In the genomic region with DNA sequence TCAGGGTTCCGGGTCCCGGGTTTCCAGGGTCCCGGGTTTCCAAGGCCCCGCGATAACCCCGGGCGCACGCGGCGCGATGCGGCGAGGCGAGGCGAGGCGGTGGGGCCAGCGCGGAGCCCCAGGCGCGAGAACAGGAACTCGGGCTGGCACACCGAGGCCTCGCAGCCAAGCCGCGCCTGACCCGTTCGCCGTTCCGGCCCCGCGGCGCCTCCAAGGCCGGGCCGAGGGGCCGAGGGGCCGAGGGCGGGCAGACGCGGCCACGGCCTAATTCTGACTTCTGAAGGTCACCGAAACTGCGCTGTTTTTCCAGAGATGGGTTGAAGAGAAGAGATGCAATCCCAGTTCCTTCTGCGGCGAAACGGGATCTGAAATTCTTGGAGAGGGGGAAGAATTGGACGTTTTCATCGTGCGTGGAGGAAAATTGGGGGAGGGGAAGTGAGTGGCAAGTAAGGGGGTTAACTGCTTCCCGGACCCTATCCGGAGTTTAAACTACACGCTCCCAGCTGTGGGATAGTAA, we compare ENCODE assay signal across 13 cellular contexts. TPM values are rescaled to one million over a fixed set of nuclear protein-coding genes. Genes with fewer than 3 reads are reported as not detected.
DNase-seq lines count a peak whose midpoint lies in the region; ATAC-seq, FAIRE-seq and TF ChIP-seq lines count a peak whose summit lies in the region.
"Had no signal": no experiment of that assay in that cellular context is flagged by ENCODE, and none has a peak within 500 bp of the region (broad histone marks: within the 10 kb centered on the region; RNA-seq: fewer than 3 reads in every experiment).

No MANE protein-coding gene starts in this region.

- peaks cover 5% of the 10 kb centered on the region; the same call in 1 of the 2 replicates for H3K4me1 ChIP-seq in HUES64 (ENCODE audit: insufficient read depth, low read length)
- peaks cover 2 to 7% (median 4%) of the 10 kb centered on the region in 4 experiments for H3K4me1 ChIP-seq in H1 (replicated peaks in 1 of 4; ENCODE audit: control insufficient read depth in 3 of 4, insufficient read depth in 4 of 4, low read length in 3 of 4)

- H3K27me3 Mint-ChIP-seq in nephron progenitor cell (ENCODE audit: low read depth, poor library complexity) = peaks cover 91% of the 10 kb centered on the region

- H3K79me1 ChIP-seq in H1 (ENCODE audit: low read depth, low read length) = no peaks in the 10 kb centered on the region

- no peak overlapping the region for H3K56ac ChIP-seq in H1 (replicated peaks; ENCODE audit: insufficient read length, low read depth, low read length)

- H4K5ac ChIP-seq in H1 (ENCODE audit: insufficient read length, low read depth, low read length) = no peak overlapping the region

- no peak overlapping the region for H3K18ac ChIP-seq in H1 (ENCODE audit: extremely low read depth, low read length)

- no peak for TF ChIP-seq CTCF in AG04449 (IDR thresholded peaks at IDR 0.05; ENCODE audit: insufficient read depth, low read length, missing control alignments)
- TF ChIP-seq CTCF in H1 (IDR thresholded peaks at IDR 0.05; ENCODE audit: control extremely low read depth in 1 of 3, insufficient read depth in 1 of 3, low read depth in 1 of 3, low read length in 3 of 3) = no peak
- no peak for TF ChIP-seq CTCF in nephron progenitor cell (IDR thresholded peaks at IDR 0.05)

- no peak overlapping the region for H2AK5ac ChIP-seq in H1 (ENCODE audit: low read depth, low read length)

- no peak overlapping the region for H4K91ac ChIP-seq in H1 (replicated peaks; ENCODE audit: insufficient read length, low read length)

- peak overlapping the region; percentile 68; the same call in 1 of the 2 replicates for H2BK20ac ChIP-seq in H1 (ENCODE audit: low read length)

- peak overlapping the region; percentile 74 to 79 for H3K4me2 ChIP-seq in H1 (ENCODE audit: insufficient read depth in 1 of 2, low read depth in 2 of 2, low read length in 2 of 2)

- no peak overlapping the region for H2BK5ac ChIP-seq in H1 (ENCODE audit: low read depth, low read length)

- no peak for TF ChIP-seq EP300 in H1 (IDR thresholded peaks at IDR 0.05; ENCODE audit: borderline replicate concordance in 1 of 2, low read depth in 2 of 2, low read length in 2 of 2)

- H3K9me3 ChIP-seq in HUES64 (ENCODE audit: insufficient read depth, low read depth, low read length) (no peaks in the 10 kb centered on the region), H1 (ENCODE audit: insufficient read depth in 2 of 2, low read depth in 1 of 2, low read length in 1 of 2) (peaks cover 0 to 3% of the 10 kb centered on the region in 2 experiments; a peak in 1 of 4 replicates)
- H3K9me3 ChIP-seq: uterus had no signal

- no peak overlapping the region for H2BK15ac ChIP-seq in H1 (ENCODE audit: low read length)

- CTCF ChIA-PET in AG04449 (lab: Yijun Ruan, JAX) (no interaction called here), H1 (lab: Charles Lee; ENCODE audit: partially characterized antibody) (interaction anchor here (1.7 to 2.4 kb wide), 2 partner anchors 29 to 295 kb away, joined by 3 to 9 read pairs; no protein-coding TSS in a partner anchor)

- TF ChIP-seq POLR2A in H1 (IDR thresholded peaks at IDR 0.05; ENCODE audit: control extremely low read depth in 1 of 2, low read depth in 2 of 2, low read length in 2 of 2) = no peak

- no peak overlapping the region for H3K27ac ChIP-seq in HUES64 (ENCODE audit: low read depth, low read length)
- H3K27ac ChIP-seq in H1 (ENCODE audit: low read depth, low read length) = no peak overlapping the region
- H3K27ac ChIP-seq: uterus had no signal

- no peak overlapping the region for H3K14ac ChIP-seq in H1 (ENCODE audit: insufficient read length)

- H3K36me3 ChIP-seq in HUES64 (ENCODE audit: insufficient read depth, low read length) (no peaks in the 10 kb centered on the region), H1 (ENCODE audit: control insufficient read depth in 2 of 4, insufficient read depth in 4 of 4, low read length in 3 of 4) (no peaks in the 10 kb centered on the region)
- H3K36me3 ChIP-seq: uterus had no signal

- no peak overlapping the region for H4K8ac ChIP-seq in H1 (ENCODE audit: extremely low read depth, insufficient read depth, low read length)

- POLR2A ChIA-PET in AG04449 (lab: Yijun Ruan, JAX) (interaction anchor here (1.0 kb wide), 1 partner anchor 11 kb away, joined by 4 read pairs; no protein-coding TSS in a partner anchor), H1 (lab: Charles Lee; ENCODE audit: partially characterized antibody) (interaction anchor here (1.0 to 1.3 kb wide), 3 partner anchors 13 to 26 kb away, joined by 4 to 5 read pairs (median 4); no protein-coding TSS in a partner anchor)

- peaks cover 14% of the 10 kb centered on the region for H3K9me3 Mint-ChIP-seq in nephron progenitor cell

- FAIRE-seq in H1 (lab: Jason Lieb, UNC) = no peak

- H3K23ac ChIP-seq in H1 (ENCODE audit: insufficient read length) = no peak overlapping the region

- H3K27me3 ChIP-seq in HUES64 (ENCODE audit: insufficient read depth, low read length) (peaks cover 100% of the 10 kb centered on the region), H1 (replicated peaks in 1 of 4; ENCODE audit: control insufficient read depth in 3 of 4, extremely low read depth in 1 of 4, insufficient read depth in 3 of 4, low read length in 3 of 4) (peaks cover 65 to 80% (median 73%) of the 10 kb centered on the region in 4 experiments)

- H3K9ac ChIP-seq in HUES64 (ENCODE audit: low read depth, low read length) = no peak overlapping the region
- H3K9ac ChIP-seq in H1 (replicated peaks in 1 of 4; ENCODE audit: extremely low read depth in 1 of 4, low read depth in 3 of 4, low read length in 3 of 4) = no peak overlapping the region

- peaks cover 2 to 12% of the 10 kb centered on the region in 2 experiments for H4K20me1 ChIP-seq in H1 (replicated peaks in 1 of 2; ENCODE audit: control insufficient read depth in 1 of 2, insufficient read depth in 2 of 2, low read length in 2 of 2)

- no peak overlapping the region for H2AFZ ChIP-seq in H1 (ENCODE audit: low read length)

- no peak for ATAC-seq in HG03520 (IDR thresholded peaks at IDR 0.05; ENCODE audit: unreplicated experiment)
- ATAC-seq: T-cell had no signal

- peaks cover 10% of the 10 kb centered on the region for H3K36me3 Mint-ChIP-seq in nephron progenitor cell (ENCODE audit: low read depth)
- H3K36me3 Mint-ChIP-seq: T-cell had no signal

- WGBS in HUES64 = 55% methylated on average over 51 of the region's 51 CpGs
- 2% methylated on average over 42 of the region's 51 CpGs; no CpG with 5 or more reads in 1 of the 2 experiments for WGBS in H1 (ENCODE audit: extremely low coverage in 1 of 2, insufficient coverage in 1 of 2, insufficient read length in 1 of 2, insufficient replicate concordance in 2 of 2, low coverage in 1 of 2, low lambda C conversion rate in 2 of 2, missing lambda C conversion rate in 1 of 2), 2 experiments

- H3K4me3 Mint-ChIP-seq in nephron progenitor cell = peak overlapping the region; percentile 81
- H3K4me3 Mint-ChIP-seq: activated naive CD8-positive, alpha-beta T cell treated with anti-CD3 and anti-CD28 coated beads, Interleukin-2, amount 10 ng/mL, durations not matched to agents 7 days and 5 days; T-cell had no signal

- peaks cover 45% of the 10 kb centered on the region for H3K4me1 Mint-ChIP-seq in nephron progenitor cell

- H3K23me2 ChIP-seq in H1 (ENCODE audit: low read depth, low read length) = peaks cover 4% of the 10 kb centered on the region; the same call in 1 of the 2 replicates

- no peak overlapping the region for H2BK12ac ChIP-seq in H1 (ENCODE audit: low read depth, low read length)

- DNase-seq in AG04449 (ENCODE audit: low read depth, low spot score) = no peak
- DNase-seq in H1 (ENCODE audit: low read depth in 1 of 2, low spot score in 2 of 2) = peak in 1 of 2 experiments; percentile 70
- DNase-seq in nephron progenitor cell = peak; percentile 60
- no peak for DNase-seq in NOMO-1 (lab: John Stamatoyannopoulos, UW; ENCODE audit: unreplicated experiment in 2 of 2)
- no peak for DNase-seq in cerebellum (ENCODE audit: low spot score)
- DNase-seq in dermis blood vessel endothelial cell = no peak
- DNase-seq: activated naive CD8-positive, alpha-beta T cell treated with anti-CD3 and anti-CD28 coated beads, Interleukin-2, amount 10 ng/mL, durations not matched to agents 7 days and 5 days; effector memory CD4-positive, alpha-beta T cell; T-cell; uterus had no signal

- TF ChIP-seq RAD21 in H1 (IDR thresholded peaks at IDR 0.05 in 1 of 2, conservative IDR thresholded peaks at IDR 0.05 in 1 of 2; ENCODE audit: low read depth in 2 of 2, low read length in 2 of 2) = no peak

- H3K27ac Mint-ChIP-seq in nephron progenitor cell = no peak overlapping the region
- H3K27ac Mint-ChIP-seq: activated naive CD8-positive, alpha-beta T cell treated with anti-CD3 and anti-CD28 coated beads, Interleukin-2, amount 10 ng/mL, durations not matched to agents 7 days and 5 days; T-cell had no signal

- H3K79me2 ChIP-seq in H1 (ENCODE audit: control insufficient read depth in 1 of 2, insufficient read depth in 2 of 2, low read length in 2 of 2) = no peaks in the 10 kb centered on the region

- H3K4me3 ChIP-seq in AG04449 (ENCODE audit: low read depth, low read length) (peak overlapping the region; percentile 42), HUES64 (ENCODE audit: low read length) (peak overlapping the region; percentile 37), H1 (ENCODE audit: extremely low read depth in 1 of 4, insufficient read depth in 2 of 4, low read depth in 3 of 4, low read length in 4 of 4) (peak overlapping the region; percentile 23 to 58 (median 33); a peak in 6 of 8 replicates)
- H3K4me3 ChIP-seq: uterus had no signal

- no peak overlapping the region for H2BK120ac ChIP-seq in H1 (replicated peaks; ENCODE audit: low read depth, low read length)

- no peak overlapping the region for H3K4ac ChIP-seq in H1 (replicated peaks; ENCODE audit: insufficient read length, low read depth, low read length)

TF ChIP-seq in H1, 55 proteins besides CTCF, POLR2A, EP300 and RAD21 (continues in another document):
- TF ChIP-seq ASH2L (IDR thresholded peaks at IDR 0.05; ENCODE audit: low read length) = peak; percentile 73

RNA-seq across cellular contexts. Expression of a gene that starts 8.3 kb away (rescaled TPM):
- polyA plus RNA-seq in HUES64 (2013, experiment 1 of 2) = 3.1 TPM
- polyA plus RNA-seq in HUES64 (2013, experiment 2 of 2) = 4.5 TPM
- 0.24 and 0.42 TPM in 2 replicates for total RNA-seq in H1 (2021; fragmentation: NEBNext Ultra II Directional; extraction: Animal tissue kit (Norgen Biotek cat#: 25700))
- 0.09 and 0.14 TPM in 2 replicates for polyA plus RNA-seq in H1 (2011; rRNA removed)
- polyA plus RNA-seq in H1 (2011; cell fraction: cytosol; rRNA removed) = 0.14 TPM
- polyA plus RNA-seq in H1 (2011; cell fraction: nucleus; rRNA removed) = 0.19 TPM
- polyA plus RNA-seq in H1 (2012, experiment 1 of 2) = 0.04 to 0.13 TPM (median 0.10 TPM) in 3 of 4 replicates, not detected in the other
- polyA plus RNA-seq in H1 (2012, experiment 2 of 2) = not detected
- polyA plus RNA-seq in H1 (2013, experiment 1 of 2) = 0.12 TPM
- polyA plus RNA-seq in H1 (2013, experiment 2 of 2) = 0.11 TPM
- polyA minus RNA-seq in H1 (2011; rRNA and poly(A)+ RNA removed) = 0.22 and 0.35 TPM in 2 replicates
- polyA minus RNA-seq in H1 (2011; cell fraction: cytosol; rRNA and poly(A)+ RNA removed) = not detected
- polyA minus RNA-seq in H1 (2011; cell fraction: nucleus; rRNA and poly(A)+ RNA removed) = 0.40 TPM
- total RNA-seq in cerebellum (2.8 TPM), dermis blood vessel endothelial cell (not detected in 2 replicates)
- total RNA-seq: activated CD8-positive, alpha-beta memory T cell treated with anti-CD3 and anti-CD28 coated beads for 36 hours; activated naive CD8-positive, alpha-beta T cell treated with anti-CD3 and anti-CD28 coated beads, Interleukin-2, amount 10 ng/mL, durations not matched to agents 7 days and 5 days had no signal
